ENCODE assay signal across 11 cellular contexts in genomic region chr12:110234197-110235154, GRCh38. TPM values are rescaled to one million over a fixed set of nuclear protein-coding genes. Genes with fewer than 3 reads are reported as not detected.
DNase-seq lines count a peak whose midpoint lies in the region; ATAC-seq and TF ChIP-seq lines count a peak whose summit lies in the region.
"Had no signal": no experiment of that assay in that cellular context is flagged by ENCODE, and none has a peak within 500 bp of the region (broad histone marks: within the 10 kb centered on the region; RNA-seq: fewer than 3 reads in every experiment).

No MANE protein-coding gene starts in this region.

- no peak overlapping the region for H3K27ac ChIP-seq in fibroblast of lung (ENCODE audit: insufficient read depth, low read length)
- no peak overlapping the region for H3K27ac ChIP-seq in osteoblast (ENCODE audit: low read depth, low read length)

- H2AFZ ChIP-seq in fibroblast of lung (ENCODE audit: low read length) (no peak overlapping the region), osteoblast (ENCODE audit: low read length) (no peak overlapping the region)

- H3K36me3 ChIP-seq in fibroblast of lung (ENCODE audit: control insufficient read depth, insufficient read depth, low read length) (no peaks in the 10 kb centered on the region), osteoblast (ENCODE audit: insufficient read depth, low read length) (no peaks in the 10 kb centered on the region), MG63 (0 out of 2 replicates have a peak, but pooled peaks cover 2% of the 10 kb centered on the region)

- H4K20me1 ChIP-seq in fibroblast of lung (ENCODE audit: control insufficient read depth, extremely low read depth, insufficient read depth, low read length) (no peaks in the 10 kb centered on the region), osteoblast (ENCODE audit: insufficient read depth, low read length) (no peaks in the 10 kb centered on the region)

- H3K9ac ChIP-seq in fibroblast of lung (ENCODE audit: insufficient read depth, low read length), result no peak overlapping the region

- DNase-seq in COLO829 (ENCODE audit: low spot score), result peak; percentile 16
- peak; percentile 57 for DNase-seq in NOMO-1 treated with dmso at 0.1 percent for 144 hours (lab: John Stamatoyannopoulos, UW; ENCODE audit: unreplicated experiment)
- peak in 1 of 2 donors; percentile 63 for DNase-seq in fibroblast of lung (ENCODE audit: low read depth in 2 of 2)
- DNase-seq in osteoblast (ENCODE audit: insufficient read length, low spot score, missing footprints), result peak; percentile 14
- DNase-seq in MG63, result no peak
- no peak for DNase-seq in stimulated activated naive CD4-positive, alpha-beta T cell (lab: John Stamatoyannopoulos, UW)
- DNase-seq: activated B cell treated with CpG ODN at 0.5 μM for 24 hours; CD4-positive, alpha-beta memory T cell; NCI-H1048 had no signal

- ATAC-seq in HG03025 (IDR thresholded peaks at IDR 0.05; ENCODE audit: low FRiP score, unreplicated experiment) (no peak), esophagus mucosa (no peak)

- no peaks in the 10 kb centered on the region for H3K27me3 ChIP-seq in fibroblast of lung (ENCODE audit: control insufficient read depth, insufficient read depth, low read length)
- no peaks in the 10 kb centered on the region for H3K27me3 ChIP-seq in osteoblast (ENCODE audit: insufficient read depth, low read length)
- no peaks in the 10 kb centered on the region for H3K27me3 ChIP-seq in MG63

- H3K4me1 ChIP-seq in fibroblast of lung (ENCODE audit: control insufficient read depth, extremely low read depth, insufficient read depth, low read length) (no peaks in the 10 kb centered on the region), osteoblast (ENCODE audit: insufficient read depth, low read length) (no peaks in the 10 kb centered on the region)

- H3K4me2 ChIP-seq in fibroblast of lung (ENCODE audit: extremely low read depth, insufficient read depth, low read length) (peak overlapping the region; percentile 20), osteoblast (ENCODE audit: insufficient read depth, low read length) (no peak overlapping the region)

- H3K79me2 ChIP-seq in fibroblast of lung (ENCODE audit: control insufficient read depth, insufficient read depth, low read length) (no peaks in the 10 kb centered on the region), osteoblast (ENCODE audit: insufficient read depth, low read length) (no peaks in the 10 kb centered on the region)

- TF ChIP-seq CTCF in fibroblast of lung (conservative IDR thresholded peaks at IDR 0.05 in 1 of 2, IDR thresholded peaks at IDR 0.05 in 1 of 2; ENCODE audit: low read depth in 1 of 2, low read length in 2 of 2) (no peak), osteoblast (IDR thresholded peaks at IDR 0.05; ENCODE audit: extremely low read depth, low read depth, low read length) (no peak)

- no peak overlapping the region for H3K4me3 ChIP-seq in fibroblast of lung (replicated peaks in 1 of 4; ENCODE audit: control extremely low read depth in 1 of 4, insufficient read depth in 1 of 4, low read depth in 3 of 4, low read length in 4 of 4)
- no peak overlapping the region for H3K4me3 ChIP-seq in osteoblast (ENCODE audit: insufficient read depth, low read length)
- H3K4me3 ChIP-seq in MG63, result no peak overlapping the region

- H3K9me3 ChIP-seq in fibroblast of lung (ENCODE audit: control insufficient read depth, insufficient read depth, low read depth, low read length) (no peaks in the 10 kb centered on the region), osteoblast (ENCODE audit: low read depth, low read length) (no peaks in the 10 kb centered on the region), MG63 (no peaks in the 10 kb centered on the region)

RNA-seq across cellular contexts. Expression of gene ATP2A2, which starts 46.6 kb away (rescaled TPM):
- total RNA-seq in fibroblast of lung (119 and 151 TPM in 2 replicates), osteoblast (105 and 107 TPM in 2 replicates), esophagus mucosa (194 TPM)
- polyA plus RNA-seq in fibroblast of lung, result 203 and 216 TPM in 2 replicates
- 201 and 225 TPM in 2 replicates for polyA plus RNA-seq in fibroblast of lung (2012)
- polyA minus RNA-seq in fibroblast of lung (ENCODE audit: low replicate concordance), result 322 and 360 TPM in 2 replicates
- total RNA-seq in MG63 (2014; rRNA removed; shearing (Covaris generic); ENCODE audit: low replicate concordance), result 13.3 and 20.4 TPM in 2 replicates

Comparison
In these comparisons a context has a peak if more than half of its experiments do, and no peak if none do; other contexts are left out.
1. DNase-seq: peak in COLO829 (single experiment), NOMO-1 treated with dmso at 0.1 percent for 144 hours (single experiment) and osteoblast (single experiment); none in MG63 (single experiment) and stimulated activated naive CD4-positive, alpha-beta T cell (0 of 6).